9 cellular contexts compared by ENCODE assay signal in genomic region chr20:56429496-56429895, GRCh38. TPM values are rescaled to one million over a fixed set of nuclear protein-coding genes. Genes with fewer than 3 reads are reported as not detected.
DNase-seq lines count a peak whose midpoint lies in the region; ATAC-seq and TF ChIP-seq lines count a peak whose summit lies in the region.
"Had no signal": no experiment of that assay in that cellular context is flagged by ENCODE, and none has a peak within 500 bp of the region (broad histone marks: within the 10 kb centered on the region; RNA-seq: fewer than 3 reads in every experiment).

No MANE protein-coding gene starts in this region.

- intact Hi-C loops in CD4-positive, alpha-beta memory T cell (cut with micrococcal nuclease), result no loop called here
- intact Hi-C loops in OCI-LY7 (cut with micrococcal nuclease; ENCODE audit: unreplicated experiment), result no loop called here

- H3K9me3 ChIP-seq in CD4-positive, alpha-beta memory T cell (ENCODE audit: control insufficient read depth in 1 of 2, low read length in 2 of 2), result no peaks in the 10 kb centered on the region
- H3K9me3 ChIP-seq in OCI-LY7 (ENCODE audit: low read length), result no peaks in the 10 kb centered on the region

- TF ChIP-seq CTCF in OCI-LY7 (conservative IDR thresholded peaks at IDR 0.05; ENCODE audit: low read length), result no peak

- H3K27ac ChIP-seq in CD4-positive, alpha-beta memory T cell (ENCODE audit: low read depth, low read length), result peak overlapping the region; percentile 54
- H3K27ac ChIP-seq in OCI-LY7 (ENCODE audit: low read depth, low read length, poor library complexity, severe bottlenecking), result no peak overlapping the region

- peak overlapping the region; percentile 58 to 63 for H3K4me3 ChIP-seq in CD4-positive, alpha-beta memory T cell (ENCODE audit: low read length in 2 of 2)
- peak overlapping the region; percentile 37 for H3K4me3 ChIP-seq in OCI-LY7 (ENCODE audit: low read depth, low read length, poor library complexity, severe bottlenecking)

- ATAC-seq in activated naive CD8-positive, alpha-beta T cell treated with anti-CD3 and anti-CD28 coated beads, Interleukin-2, amount 10 ng/mL, durations not matched to agents 7 days and 5 days (ENCODE audit: low read depth), result peak; percentile 27
- peak; percentile 52 to 54 for ATAC-seq in natural killer cell treated with Interleukin-12 subunit alpha and Interleukin-12 subunit beta and Interleukin-15 and Interleukin-18, amount 100 ng/mL, for 72 hours
- ATAC-seq in HG02852 (IDR thresholded peaks at IDR 0.05; ENCODE audit: unreplicated experiment), result no peak

- H3K27me3 Mint-ChIP-seq in CD4-positive, alpha-beta memory T cell, result no peaks in the 10 kb centered on the region
- no peaks in the 10 kb centered on the region for H3K27me3 Mint-ChIP-seq in activated naive CD8-positive, alpha-beta T cell treated with anti-CD3 and anti-CD28 coated beads, Interleukin-2, amount 10 ng/mL, durations not matched to agents 7 days and 5 days
- no peaks in the 10 kb centered on the region for H3K27me3 Mint-ChIP-seq in natural killer cell treated with Interleukin-12 subunit alpha and Interleukin-12 subunit beta and Interleukin-15 and Interleukin-18, amount 100 ng/mL, for 72 hours

- CTCF ChIA-PET in CD4-positive, alpha-beta memory T cell (lab: Charles Lee; ENCODE audit: partially characterized antibody), result interaction anchor here (1.8 to 2.5 kb wide), 2 partner anchors 11 to 31 kb away, joined by 6 to 7 read pairs; no protein-coding TSS in a partner anchor
- CTCF ChIA-PET in OCI-LY7 (lab: Charles Lee; ENCODE audit: unreplicated experiment), result no interaction called here

- no TSS peak for BruUV-seq in OCI-LY7 (replicated peaks; lab: Mats Ljungman, UMichigan)

- no peaks in the 10 kb centered on the region for H3K9me2 ChIP-seq in OCI-LY7 (ENCODE audit: insufficient read depth, low read length)

- peaks cover 49 to 89% (median 67%) of the 10 kb centered on the region in 4 donors for H3K4me1 Mint-ChIP-seq in CD4-positive, alpha-beta memory T cell
- H3K4me1 Mint-ChIP-seq in activated naive CD8-positive, alpha-beta T cell treated with anti-CD3 and anti-CD28 coated beads, Interleukin-2, amount 10 ng/mL, durations not matched to agents 7 days and 5 days, result peaks cover 38% of the 10 kb centered on the region
- H3K4me1 Mint-ChIP-seq in natural killer cell treated with Interleukin-12 subunit alpha and Interleukin-12 subunit beta and Interleukin-15 and Interleukin-18, amount 100 ng/mL, for 72 hours (ENCODE audit: low read depth in 2 of 2), result peaks cover 37 to 48% of the 10 kb centered on the region in 2 donors

- H3K27ac Mint-ChIP-seq in CD4-positive, alpha-beta memory T cell, result peak overlapping the region; percentile 60 to 98 (median 96)
- H3K27ac Mint-ChIP-seq in activated naive CD8-positive, alpha-beta T cell treated with anti-CD3 and anti-CD28 coated beads, Interleukin-2, amount 10 ng/mL, durations not matched to agents 7 days and 5 days, result peak overlapping the region; percentile 91
- peak overlapping the region; percentile 82 to 94 for H3K27ac Mint-ChIP-seq in natural killer cell treated with Interleukin-12 subunit alpha and Interleukin-12 subunit beta and Interleukin-15 and Interleukin-18, amount 100 ng/mL, for 72 hours

- peaks cover 8 to 10% of the 10 kb centered on the region in 2 donors for H3K36me3 Mint-ChIP-seq in CD4-positive, alpha-beta memory T cell
- H3K36me3 Mint-ChIP-seq in activated naive CD8-positive, alpha-beta T cell treated with anti-CD3 and anti-CD28 coated beads, Interleukin-2, amount 10 ng/mL, durations not matched to agents 7 days and 5 days, result peaks cover 61% of the 10 kb centered on the region
- H3K36me3 Mint-ChIP-seq in natural killer cell treated with Interleukin-12 subunit alpha and Interleukin-12 subunit beta and Interleukin-15 and Interleukin-18, amount 100 ng/mL, for 72 hours, result no peaks in the 10 kb centered on the region

- H3K4me3 Mint-ChIP-seq in CD4-positive, alpha-beta memory T cell, result peak overlapping the region; percentile 78 to 98 (median 92)
- H3K4me3 Mint-ChIP-seq in activated naive CD8-positive, alpha-beta T cell treated with anti-CD3 and anti-CD28 coated beads, Interleukin-2, amount 10 ng/mL, durations not matched to agents 7 days and 5 days, result peak overlapping the region; percentile 83
- H3K4me3 Mint-ChIP-seq in natural killer cell treated with Interleukin-12 subunit alpha and Interleukin-12 subunit beta and Interleukin-15 and Interleukin-18, amount 100 ng/mL, for 72 hours, result peak overlapping the region; percentile 72
- H3K4me3 Mint-ChIP-seq: neural crest cell had no signal

- peaks cover 56% of the 10 kb centered on the region for H3K4me1 ChIP-seq in CD4-positive, alpha-beta memory T cell (ENCODE audit: insufficient read depth, low read length)
- peaks cover 12% of the 10 kb centered on the region for H3K4me1 ChIP-seq in OCI-LY7 (ENCODE audit: insufficient read depth, low read length, poor library complexity, severe bottlenecking)

- no peaks in the 10 kb centered on the region for H4K20me1 ChIP-seq in OCI-LY7 (ENCODE audit: insufficient read depth, low read length)

- peaks cover 0 to 3% (median 0%) of the 10 kb centered on the region in 8 donors for H3K9me3 Mint-ChIP-seq in CD4-positive, alpha-beta memory T cell
- H3K9me3 Mint-ChIP-seq in activated naive CD8-positive, alpha-beta T cell treated with anti-CD3 and anti-CD28 coated beads, Interleukin-2, amount 10 ng/mL, durations not matched to agents 7 days and 5 days, result no peaks in the 10 kb centered on the region
- H3K9me3 Mint-ChIP-seq in natural killer cell treated with Interleukin-12 subunit alpha and Interleukin-12 subunit beta and Interleukin-15 and Interleukin-18, amount 100 ng/mL, for 72 hours, result peaks cover 3% of the 10 kb centered on the region
- H3K9me3 Mint-ChIP-seq: neural crest cell had no signal

- no peaks in the 10 kb centered on the region for H3K36me3 ChIP-seq in CD4-positive, alpha-beta memory T cell (ENCODE audit: insufficient read depth, low read length)
- H3K36me3 ChIP-seq in OCI-LY7 (ENCODE audit: insufficient read depth, low read length), result no peaks in the 10 kb centered on the region

- H3K27me3 ChIP-seq in CD4-positive, alpha-beta memory T cell (ENCODE audit: insufficient read depth, low read length), result no peaks in the 10 kb centered on the region

- H3K79me2 ChIP-seq in OCI-LY7 (ENCODE audit: insufficient read depth, low read depth, low read length), result no peaks in the 10 kb centered on the region

- peak overlapping the region; percentile 99 for H2AFZ ChIP-seq in OCI-LY7 (ENCODE audit: low read length)

- H3K4me2 ChIP-seq in OCI-LY7 (ENCODE audit: low read length), result peak overlapping the region; percentile 58

- DNase-seq in CD4-positive, alpha-beta memory T cell, result no peak
- no peak for DNase-seq in OCI-LY7 (ENCODE audit: low spot score)
- DNase-seq in activated naive CD8-positive, alpha-beta T cell treated with anti-CD3 and anti-CD28 coated beads, Interleukin-2, amount 10 ng/mL, durations not matched to agents 7 days and 5 days, result no peak
- no peak for DNase-seq in natural killer cell treated with Interleukin-12 subunit alpha and Interleukin-12 subunit beta and Interleukin-15 and Interleukin-18, amount 100 ng/mL, for 72 hours (ENCODE audit: low spot score)
- DNase-seq in NCI-H2081 (lab: John Stamatoyannopoulos, UW), result no peak
- DNase-seq in DMS153 (lab: John Stamatoyannopoulos, UW), result no peak
- no peak for DNase-seq in UCSD-AML1 (lab: John Stamatoyannopoulos, UW; ENCODE audit: unreplicated experiment)

- POLR2A ChIA-PET in CD4-positive, alpha-beta memory T cell (lab: Charles Lee; ENCODE audit: partially characterized antibody), result interaction anchor here (1.0 to 7.2 kb wide), 5 partner anchors 8 to 39 kb away, joined by 3 to 36 read pairs (median 8); partner anchors contain the start of genes AURKA, CASS4, CSTF1 and RTF2
- POLR2A ChIA-PET in OCI-LY7 (lab: Charles Lee), result no interaction called here
- POLR2A ChIA-PET in activated naive CD8-positive, alpha-beta T cell treated with anti-CD3 and anti-CD28 coated beads, Interleukin-2, amount 10 ng/mL, durations not matched to agents 7 days and 5 days (lab: Charles Lee), result interaction anchor here (1.4 to 2.5 kb wide), 3 partner anchors 10 to 17 kb away, joined by 5 to 6 read pairs (median 6); partner anchors contain the start of gene CASS4

RNA-seq across cellular contexts. Expression of gene CASS4, which starts 17.4 kb away (rescaled TPM):
- 10 to 100 TPM; 10.8 to 10.9 TPM for total RNA-seq in CD4-positive, alpha-beta memory T cell
- polyA plus RNA-seq in CD4-positive, alpha-beta memory T cell, result 1 to 10 TPM; 3.3 to 4.9 TPM
- total RNA-seq in OCI-LY7 (2014; rRNA removed; shearing (Covaris generic)), result 0.05 TPM in 1 of 2 replicates, not detected in the other
- 0.15 and 0.18 TPM in 2 replicates for total RNA-seq in OCI-LY7 (2022)
- total RNA-seq in activated naive CD8-positive, alpha-beta T cell treated with anti-CD3 and anti-CD28 coated beads, Interleukin-2, amount 10 ng/mL, durations not matched to agents 7 days and 5 days, result 10 to 100 TPM; 14.2 to 18.7 TPM
- 1 to 10 TPM; 1.3 to 4.1 TPM for total RNA-seq in natural killer cell treated with Interleukin-12 subunit alpha and Interleukin-12 subunit beta and Interleukin-15 and Interleukin-18, amount 100 ng/mL, for 72 hours

RNA-seq across cellular contexts. Expression of gene CSTF1, which starts 37.1 kb away (rescaled TPM):
- total RNA-seq in CD4-positive, alpha-beta memory T cell, result 10 to 100 TPM; 50.1 to 55.3 TPM
- polyA plus RNA-seq in CD4-positive, alpha-beta memory T cell, result 10 to 100 TPM; 40.9 to 48.0 TPM
- 38.5 and 52.1 TPM in 2 replicates for total RNA-seq in OCI-LY7 (2014; rRNA removed; shearing (Covaris generic))
- total RNA-seq in OCI-LY7 (2022), result 51.6 and 56.0 TPM in 2 replicates
- 10 to 100 TPM; 55.7 to 58.3 TPM for total RNA-seq in activated naive CD8-positive, alpha-beta T cell treated with anti-CD3 and anti-CD28 coated beads, Interleukin-2, amount 10 ng/mL, durations not matched to agents 7 days and 5 days
- total RNA-seq in natural killer cell treated with Interleukin-12 subunit alpha and Interleukin-12 subunit beta and Interleukin-15 and Interleukin-18, amount 100 ng/mL, for 72 hours, result 10 to 100 TPM; 39.6 to 40.1 TPM

RNA-seq across cellular contexts. Expression of gene AURKA, which starts 37.5 kb away (rescaled TPM):
- 1 to 10 TPM; 1.3 to 1.7 TPM for total RNA-seq in CD4-positive, alpha-beta memory T cell
- 1 to 10 TPM in 1 of 2 donors, under 1 TPM in 1; 0.81 to 2.8 TPM for polyA plus RNA-seq in CD4-positive, alpha-beta memory T cell
- 55.5 and 63.2 TPM in 2 replicates for total RNA-seq in OCI-LY7 (2014; rRNA removed; shearing (Covaris generic))
- 97.1 and 105 TPM in 2 replicates for total RNA-seq in OCI-LY7 (2022)
- total RNA-seq in activated naive CD8-positive, alpha-beta T cell treated with anti-CD3 and anti-CD28 coated beads, Interleukin-2, amount 10 ng/mL, durations not matched to agents 7 days and 5 days, result 10 to 100 TPM; 52.4 to 60.1 TPM
- total RNA-seq in natural killer cell treated with Interleukin-12 subunit alpha and Interleukin-12 subunit beta and Interleukin-15 and Interleukin-18, amount 100 ng/mL, for 72 hours, result 10 to 100 TPM; 45.1 to 80.8 TPM

RNA-seq across cellular contexts. Expression of gene RTF2, which starts 38.9 kb away (rescaled TPM):
- 10 to 100 TPM; 66.0 to 67.0 TPM for total RNA-seq in CD4-positive, alpha-beta memory T cell
- polyA plus RNA-seq in CD4-positive, alpha-beta memory T cell, result 100 to 1,000 TPM; 123 to 129 TPM
- total RNA-seq in OCI-LY7 (2014; rRNA removed; shearing (Covaris generic)), result 46.8 and 63.6 TPM in 2 replicates
- total RNA-seq in OCI-LY7 (2022), result 68.2 and 72.7 TPM in 2 replicates
- total RNA-seq in activated naive CD8-positive, alpha-beta T cell treated with anti-CD3 and anti-CD28 coated beads, Interleukin-2, amount 10 ng/mL, durations not matched to agents 7 days and 5 days, result 100 to 1,000 TPM in 1 of 2 experiments, 10 to 100 TPM in 1; 99.8 to 101 TPM
- total RNA-seq in natural killer cell treated with Interleukin-12 subunit alpha and Interleukin-12 subunit beta and Interleukin-15 and Interleukin-18, amount 100 ng/mL, for 72 hours, result 10 to 100 TPM; 78.5 to 92.2 TPM

Comparison
In these comparisons a context has a peak if more than half of its experiments do, and no peak if none do; other contexts are left out.
1. RNA of gene AURKA, which starts 37.5 kb away (total RNA-seq): 55.5 to 105 TPM in OCI-LY7, 45.1 to 80.8 TPM in natural killer cell treated with Interleukin-12 subunit alpha and Interleukin-12 subunit beta and Interleukin-15 and Interleukin-18, amount 100 ng/mL, for 72 hours and 52.4 to 60.1 TPM in activated naive CD8-positive, alpha-beta T cell treated with anti-CD3 and anti-CD28 coated beads, Interleukin-2, amount 10 ng/mL, durations not matched to agents 7 days and 5 days; 1.3 to 1.7 TPM in CD4-positive, alpha-beta memory T cell; every median in the first group is over 10 times any median in the second.
2. Peak in every context shown above with its lines, with median percentiles within 50 percentile points of each other: H3K27ac Mint-ChIP-seq and H3K4me3 Mint-ChIP-seq.